Comparison of ENCODE assay signal across 37 cellular contexts in genomic region chr12:25327321-25327720, GRCh38.
"Had no signal": no experiment of that assay in that cellular context is flagged by ENCODE, and none has a peak within 500 bp of the region (broad histone marks: within the 10 kb centered on the region; RNA-seq: fewer than 3 reads in every experiment).

No MANE protein-coding gene starts in this region.

- H3K4me1 ChIP-seq: breast epithelium had no signal

- H3K36me3 ChIP-seq: adrenal gland, brain microvascular endothelial cell, breast epithelium, WERI-Rb-1 had no signal

- H3K9me3 Mint-ChIP-seq: activated CD4-positive, alpha-beta memory T cell treated with anti-CD3 and anti-CD28 coated beads for 36 hours; activated CD4-positive, alpha-beta T cell treated with anti-CD3 and anti-CD28 coated beads, Interleukin-2, amount 10 ng/mL, durations not matched to agents 7 days and 5 days; activated CD8-positive, alpha-beta T cell treated with anti-CD3 and anti-CD28 coated beads for 36 hours; activated naive CD4-positive, alpha-beta T cell treated with anti-CD3 and anti-CD28 coated beads for 36 hours; activated naive CD4-positive, alpha-beta T cell treated with anti-CD3 and anti-CD28 coated beads, Interleukin-2, amount 50 U/mL, for 72 hours; activated naive CD8-positive, alpha-beta T cell treated with anti-CD3 and anti-CD28 coated beads for 36 hours; activated T-cell treated with anti-CD3 and anti-CD28 coated beads, Interleukin-2, amount 50 U/mL, for 4 hours; activated T-cell treated with anti-CD3 and anti-CD28 coated beads, Interleukin-2, amount 50 U/mL, for 72 hours; activated T-helper 1 cell treated with anti-CD3 and anti-CD28 coated beads, Interleukin-12 subunit alpha, Interleukin-12 subunit beta, Interleukin-2, Interleukin-4 antibody, amounts not matched to agents 30 ng/mL and 10 ng/mL and 1 ng/mL, durations not matched to agents 14 hours and 24 hours and 36 hours; activated T-helper 17 cell treated with anti-CD3 and anti-CD28 coated beads, Interleukin-2, amount 50 U/mL, for 72 hours; T-helper 1 cell treated with Interleukin-12 subunit alpha and Interleukin-12 subunit beta and Interleukin-4 antibody, amounts not matched to agents 30 μg/mL and 1 μg/mL, for 36 hours; T-helper 2 cell treated with Interferon-gamma antibody and Interleukin-4, amounts not matched to agents 5 μg/mL and 100 μg/mL, for 36 hours; WTC11 had no signal

- H3K4me3 Mint-ChIP-seq: activated CD4-positive, alpha-beta memory T cell treated with anti-CD3 and anti-CD28 coated beads for 36 hours; activated CD4-positive, alpha-beta T cell treated with anti-CD3 and anti-CD28 coated beads for 36 hours; activated CD4-positive, alpha-beta T cell treated with anti-CD3 and anti-CD28 coated beads, Interleukin-2, amount 10 ng/mL, durations not matched to agents 7 days and 5 days; activated CD8-positive, alpha-beta T cell treated with anti-CD3 and anti-CD28 coated beads for 36 hours; activated naive CD4-positive, alpha-beta T cell treated with anti-CD3 and anti-CD28 coated beads for 36 hours; activated naive CD8-positive, alpha-beta T cell treated with anti-CD3 and anti-CD28 coated beads for 36 hours; activated T-cell treated with anti-CD3 and anti-CD28 coated beads, Interleukin-2, amount 50 U/mL, for 4 hours; activated T-cell treated with anti-CD3 and anti-CD28 coated beads, Interleukin-2, amount 50 U/mL, for 72 hours; activated T-helper 1 cell treated with anti-CD3 and anti-CD28 coated beads, Interleukin-12 subunit alpha, Interleukin-12 subunit beta, Interleukin-2, Interleukin-4 antibody, amounts not matched to agents 30 ng/mL and 10 ng/mL and 1 ng/mL, durations not matched to agents 14 hours and 24 hours and 36 hours; activated T-helper 17 cell treated with anti-CD3 and anti-CD28 coated beads, Interleukin-2, amount 50 U/mL, for 72 hours; T-helper 1 cell treated with Interleukin-12 subunit alpha and Interleukin-12 subunit beta and Interleukin-4 antibody, amounts not matched to agents 30 μg/mL and 1 μg/mL, for 36 hours; T-helper 2 cell treated with Interferon-gamma antibody and Interleukin-4, amounts not matched to agents 5 μg/mL and 100 μg/mL, for 36 hours; WTC11 had no signal

- H3K27ac ChIP-seq: adrenal gland, brain microvascular endothelial cell, breast epithelium, WERI-Rb-1 had no signal

- H3K27me3 ChIP-seq: adrenal gland, body of pancreas, brain microvascular endothelial cell, breast epithelium had no signal

- H3K27ac Mint-ChIP-seq: activated CD4-positive, alpha-beta memory T cell treated with anti-CD3 and anti-CD28 coated beads for 36 hours; activated CD4-positive, alpha-beta T cell treated with anti-CD3 and anti-CD28 coated beads for 36 hours; activated CD4-positive, alpha-beta T cell treated with anti-CD3 and anti-CD28 coated beads, Interleukin-2, amount 10 ng/mL, durations not matched to agents 7 days and 5 days; activated CD8-positive, alpha-beta T cell treated with anti-CD3 and anti-CD28 coated beads for 36 hours; activated naive CD4-positive, alpha-beta T cell treated with anti-CD3 and anti-CD28 coated beads for 36 hours; activated naive CD4-positive, alpha-beta T cell treated with anti-CD3 and anti-CD28 coated beads, Interleukin-2, amount 50 U/mL, for 72 hours; activated naive CD8-positive, alpha-beta T cell treated with anti-CD3 and anti-CD28 coated beads for 36 hours; activated T-cell treated with anti-CD3 and anti-CD28 coated beads, Interleukin-2, amount 50 U/mL, for 72 hours; activated T-helper 1 cell treated with anti-CD3 and anti-CD28 coated beads, Interleukin-12 subunit alpha, Interleukin-12 subunit beta, Interleukin-2, Interleukin-4 antibody, amounts not matched to agents 30 ng/mL and 10 ng/mL and 1 ng/mL, durations not matched to agents 14 hours and 24 hours and 36 hours; activated T-helper 17 cell treated with anti-CD3 and anti-CD28 coated beads, Interleukin-2, amount 50 U/mL, for 72 hours; T-helper 1 cell treated with Interleukin-12 subunit alpha and Interleukin-12 subunit beta and Interleukin-4 antibody, amounts not matched to agents 30 μg/mL and 1 μg/mL, for 36 hours; T-helper 2 cell treated with Interferon-gamma antibody and Interleukin-4, amounts not matched to agents 5 μg/mL and 100 μg/mL, for 36 hours; WTC11 had no signal

- H3K9me3 ChIP-seq: adrenal gland, body of pancreas, breast epithelium had no signal

- H3K27me3 Mint-ChIP-seq: activated CD4-positive, alpha-beta T cell treated with anti-CD3 and anti-CD28 coated beads for 36 hours; activated CD8-positive, alpha-beta T cell treated with anti-CD3 and anti-CD28 coated beads for 36 hours; activated naive CD8-positive, alpha-beta T cell treated with anti-CD3 and anti-CD28 coated beads for 36 hours; activated T-helper 17 cell treated with anti-CD3 and anti-CD28 coated beads, Interleukin-2, amount 50 U/mL, for 72 hours had no signal

- H3K36me3 Mint-ChIP-seq: activated CD4-positive, alpha-beta memory T cell treated with anti-CD3 and anti-CD28 coated beads for 36 hours; activated naive CD4-positive, alpha-beta T cell treated with anti-CD3 and anti-CD28 coated beads, Interleukin-2, amount 50 U/mL, for 72 hours; activated naive CD8-positive, alpha-beta T cell treated with anti-CD3 and anti-CD28 coated beads for 36 hours; WTC11 had no signal

- ATAC-seq: activated CD4-positive, alpha-beta T cell treated with anti-CD3 and anti-CD28 coated beads for 36 hours; activated CD4-positive, CD25-positive, alpha-beta regulatory T cell treated with anti-CD3 and anti-CD28 coated beads, Interleukin-2, amount 50 U/mL, for 24 hours; activated CD8-positive, alpha-beta T cell treated with anti-CD3 and anti-CD28 coated beads for 36 hours; activated naive CD4-positive, alpha-beta T cell treated with anti-CD3 and anti-CD28 coated beads, Interleukin-2, amount 50 U/mL, for 72 hours; activated T-cell treated with anti-CD3 and anti-CD28 coated beads, Interleukin-2, amount 50 U/mL, for 4 hours; activated T-cell treated with anti-CD3 and anti-CD28 coated beads, Interleukin-2, amount 50 U/mL, for 72 hours; activated T-helper 17 cell treated with anti-CD3 and anti-CD28 coated beads, Interleukin-2, amount 50 U/mL, for 72 hours; WTC11 had no signal

- DNase-seq: activated CD4-positive, alpha-beta memory T cell treated with anti-CD3 and anti-CD28 coated beads for 36 hours; activated CD4-positive, alpha-beta T cell treated with anti-CD3 and anti-CD28 coated beads for 1 hour; activated CD4-positive, alpha-beta T cell treated with anti-CD3 and anti-CD28 coated beads for 36 hours; activated CD4-positive, alpha-beta T cell treated with anti-CD3 and anti-CD28 coated beads for 48 hours; activated CD4-positive, alpha-beta T cell treated with anti-CD3 and anti-CD28 coated beads, Interleukin-2, amount 10 ng/mL, durations not matched to agents 7 days and 5 days; activated CD4-positive, alpha-beta T cell treated with anti-CD3 and anti-CD28 coated beads, Interleukin-2, amount 50 U/mL, for 4 hours; activated CD4-positive, CD25-positive, alpha-beta regulatory T cell; activated CD8-positive, alpha-beta memory T cell treated with anti-CD3 and anti-CD28 coated beads, Interleukin-2, amount 50 U/mL, for 4 hours; activated CD8-positive, alpha-beta T cell treated with anti-CD3 and anti-CD28 coated beads for 36 hours; activated effector memory CD4-positive, alpha-beta T cell treated with anti-CD3 and anti-CD28 coated beads, Interleukin-2, amount 50 U/mL, for 16 hours; activated gamma-delta T cell treated with Interleukin-2 at 50 U/mL for 16 hours; activated naive CD4-positive, alpha-beta T cell; activated naive CD4-positive, alpha-beta T cell treated with anti-CD3 and anti-CD28 coated beads, Interleukin-2, amount 50 U/mL, for 16 hours; activated naive CD8-positive, alpha-beta T cell treated with anti-CD3 and anti-CD28 coated beads for 36 hours; activated T-cell treated with anti-CD3 and anti-CD28 coated beads for 4 hours; activated T-cell treated with anti-CD3 and anti-CD28 coated beads, Interleukin-2, amount 50 U/mL, for 1 hour; activated T-cell treated with anti-CD3 and anti-CD28 coated beads, Interleukin-2, amount 50 U/mL, for 4 hours; activated T-cell treated with anti-CD3 and anti-CD28 coated beads, Interleukin-2, amount 50 U/mL, for 72 hours; amniotic stem cell; aorta; brain microvascular endothelial cell; central memory CD4-positive, alpha-beta T cell; T-helper 1 cell; T-helper 2 cell; T-helper 9 cell; WERI-Rb-1 had no signal

- H3K4me3 ChIP-seq: adrenal gland, body of pancreas, breast epithelium had no signal
